In the genomic region with DNA sequence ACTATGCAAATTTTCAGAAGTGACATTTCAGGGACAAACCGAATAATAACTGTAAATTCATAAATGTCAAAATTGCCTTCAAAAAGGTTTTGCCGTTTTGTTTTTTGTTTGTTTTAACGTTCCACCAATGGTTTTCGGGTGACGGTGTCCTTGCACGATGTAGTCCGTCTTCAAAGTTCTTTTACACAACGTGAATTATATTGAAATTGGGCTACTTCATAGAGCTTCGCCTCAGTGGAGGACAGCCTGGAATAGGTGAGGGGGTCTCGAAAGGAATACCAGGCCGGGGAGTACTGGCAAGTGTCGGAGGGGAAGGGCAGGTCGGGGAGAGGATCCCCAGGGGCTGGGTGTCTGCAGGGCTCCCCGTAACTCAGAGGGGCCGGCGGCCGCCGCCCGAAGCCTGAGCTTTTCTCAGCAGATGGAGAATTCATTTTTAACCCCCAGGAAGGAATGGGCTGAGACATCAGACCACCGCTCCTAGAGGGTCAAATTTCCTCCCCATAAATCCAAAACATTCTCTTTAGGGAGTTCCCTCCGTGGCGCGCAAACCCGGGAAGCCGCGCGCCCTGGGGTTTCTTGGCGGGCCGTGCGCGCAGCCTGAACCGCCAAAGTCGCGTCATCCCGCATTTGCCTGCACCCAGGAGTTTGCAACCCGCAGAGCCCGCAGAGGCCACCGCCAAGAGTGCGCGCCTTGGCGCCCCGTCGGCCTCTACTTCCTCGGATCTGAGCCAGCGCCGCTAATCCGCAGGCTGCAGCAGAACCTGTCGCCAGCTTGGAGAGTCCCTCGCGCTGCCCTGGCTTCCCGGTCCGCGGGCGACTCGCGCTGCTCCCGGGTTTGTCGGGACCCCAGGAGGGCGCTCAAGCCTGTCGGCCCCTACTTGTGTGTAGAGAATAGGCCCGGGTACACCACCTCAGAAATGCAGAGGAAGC, we compare ENCODE assay signal across 1 cellular context.
TF ChIP-seq lines count a peak whose summit lies in the region.

No MANE protein-coding gene starts in this region.

TF ChIP-seq in H1, 55 proteins besides CTCF, POLR2A, EP300 and RAD21:
- TF ChIP-seq YY1 (IDR thresholded peaks at IDR 0.05; ENCODE audit: low read depth, low read length): no peak
- no peak for TF ChIP-seq CEBPB (IDR thresholded peaks at IDR 0.05; ENCODE audit: low read depth, low read length)
- TF ChIP-seq KDM4A (IDR thresholded peaks at IDR 0.05; ENCODE audit: low read depth, low read length, severe bottlenecking): peak; percentile 47
- peak; percentile 67 for TF ChIP-seq CTBP2 (IDR thresholded peaks at IDR 0.05; ENCODE audit: borderline replicate concordance, insufficient read depth, insufficient read length, low read length)
- no peak for TF ChIP-seq CBX5 (IDR thresholded peaks at IDR 0.05; ENCODE audit: low read depth, low read length)
- TF ChIP-seq RNF2 (IDR thresholded peaks at IDR 0.05; ENCODE audit: borderline replicate concordance, low read depth, low read length, missing control alignments, poor library complexity, severe bottlenecking): peak; percentile 98
- TF ChIP-seq USF2 (IDR thresholded peaks at IDR 0.05; ENCODE audit: low read length): no peak
- TF ChIP-seq CHD2 (IDR thresholded peaks at IDR 0.05; ENCODE audit: low read length): no peak
- peak; percentile 100 for TF ChIP-seq SUZ12 (IDR thresholded peaks at IDR 0.05; ENCODE audit: low read length)
- TF ChIP-seq TBP (IDR thresholded peaks at IDR 0.05; ENCODE audit: low read depth, low read length): no peak
- peak; percentile 99 for TF ChIP-seq EZH2 (IDR thresholded peaks at IDR 0.05; ENCODE audit: low read depth, low read length, severe bottlenecking)
- TF ChIP-seq ASH2L (IDR thresholded peaks at IDR 0.05; ENCODE audit: low read length): peak; percentile 47
- 0 out of 2 replicates have a peak, but pooled peaks have one; percentile 66 for TF ChIP-seq CBX8 (IDR thresholded peaks at IDR 0.05; ENCODE audit: borderline replicate concordance, low read depth, low read length)
